In genomic region chr5:2165203-2165602, GRCh38 we compare ENCODE assay signal across 35 cellular contexts.
"Had no signal": no experiment of that assay in that cellular context is flagged by ENCODE, and none has a peak within 500 bp of the region (broad histone marks: within the 10 kb centered on the region; RNA-seq: fewer than 3 reads in every experiment).

No MANE protein-coding gene starts in this region.

- H3K4me1 Mint-ChIP-seq: activated B cell treated with CpG ODN at 0.5 μM for 24 hours; activated CD4-positive, alpha-beta memory T cell treated with anti-CD3 and anti-CD28 coated beads, Interleukin-2, amount 10 ng/mL, durations not matched to agents 7 days and 5 days; activated naive CD8-positive, alpha-beta T cell treated with anti-CD3 and anti-CD28 coated beads for 36 hours; activated T-helper 17 cell treated with anti-CD3 and anti-CD28 coated beads, Interleukin-2, amount 50 U/mL, for 72 hours had no signal

- H3K36me3 ChIP-seq: brain microvascular endothelial cell, cardiac muscle cell, MG63 had no signal

- H3K27ac ChIP-seq: brain microvascular endothelial cell, cardiac muscle cell, RWPE1, VCaP had no signal

- H3K27me3 ChIP-seq: brain microvascular endothelial cell, cardiac muscle cell had no signal

- H3K4me3 ChIP-seq: cardiac muscle cell, MG63 had no signal

- FAIRE-seq: RCC 7860 had no signal

- H3K9me3 ChIP-seq: MG63 had no signal

- H3K4me3 Mint-ChIP-seq: activated B cell treated with CpG ODN at 0.5 μM for 24 hours; activated CD4-positive, alpha-beta memory T cell treated with anti-CD3 and anti-CD28 coated beads, Interleukin-2, amount 10 ng/mL, durations not matched to agents 7 days and 5 days; activated naive CD8-positive, alpha-beta T cell treated with anti-CD3 and anti-CD28 coated beads for 36 hours; activated T-cell treated with anti-CD3 and anti-CD28 coated beads, Interleukin-2, amount 50 U/mL, for 72 hours; activated T-helper 17 cell treated with anti-CD3 and anti-CD28 coated beads, Interleukin-2, amount 50 U/mL, for 72 hours had no signal

- H3K36me3 Mint-ChIP-seq: activated naive CD8-positive, alpha-beta T cell treated with anti-CD3 and anti-CD28 coated beads for 36 hours had no signal

- ATAC-seq: activated T-cell treated with anti-CD3 and anti-CD28 coated beads, Interleukin-2, amount 50 U/mL, for 72 hours; activated T-helper 17 cell treated with anti-CD3 and anti-CD28 coated beads, Interleukin-2, amount 50 U/mL, for 72 hours; PC-3; Right ventricle myocardium inferior had no signal

- H3K9me3 Mint-ChIP-seq: activated B cell treated with CpG ODN at 0.5 μM for 24 hours; activated CD4-positive, alpha-beta memory T cell treated with anti-CD3 and anti-CD28 coated beads, Interleukin-2, amount 10 ng/mL, durations not matched to agents 7 days and 5 days; activated naive CD8-positive, alpha-beta T cell treated with anti-CD3 and anti-CD28 coated beads for 36 hours had no signal

- H3K27me3 Mint-ChIP-seq: activated B cell treated with CpG ODN at 0.5 μM for 24 hours; activated CD4-positive, alpha-beta memory T cell treated with anti-CD3 and anti-CD28 coated beads, Interleukin-2, amount 10 ng/mL, durations not matched to agents 7 days and 5 days had no signal

- H3K27ac Mint-ChIP-seq: activated B cell treated with CpG ODN at 0.5 μM for 24 hours; activated CD4-positive, alpha-beta memory T cell treated with anti-CD3 and anti-CD28 coated beads, Interleukin-2, amount 10 ng/mL, durations not matched to agents 7 days and 5 days; activated naive CD8-positive, alpha-beta T cell treated with anti-CD3 and anti-CD28 coated beads for 36 hours; activated T-cell treated with anti-CD3 and anti-CD28 coated beads, Interleukin-2, amount 50 U/mL, for 72 hours; activated T-helper 17 cell treated with anti-CD3 and anti-CD28 coated beads, Interleukin-2, amount 50 U/mL, for 72 hours had no signal

- DNase-seq: activated B cell treated with CpG ODN at 0.5 μM for 24 hours; activated CD4-positive, alpha-beta memory T cell treated with anti-CD3 and anti-CD28 coated beads, Interleukin-2, amount 10 ng/mL, durations not matched to agents 7 days and 5 days; activated CD4-positive, alpha-beta T cell treated with anti-CD3 and anti-CD28 coated beads for 4 hours; activated CD4-positive, CD25-positive, alpha-beta regulatory T cell treated with anti-CD3 and anti-CD28 coated beads, Interleukin-2, amount 50 U/mL, for 72 hours; activated CD8-positive, alpha-beta memory T cell treated with anti-CD3 and anti-CD28 coated beads for 24 hours; activated effector memory CD4-positive, alpha-beta T cell treated with anti-CD3 and anti-CD28 coated beads, Interleukin-2, amount 50 U/mL, for 16 hours; activated naive CD4-positive, alpha-beta T cell; activated naive CD4-positive, alpha-beta T cell treated with anti-CD3 and anti-CD28 coated beads, Interleukin-2, amount 50 U/mL, for 16 hours; activated naive CD8-positive, alpha-beta T cell treated with anti-CD3 and anti-CD28 coated beads for 36 hours; activated T-cell treated with anti-CD3 and anti-CD28 coated beads, Interleukin-2, amount 50 U/mL, for 1 hour; activated T-cell treated with anti-CD3 and anti-CD28 coated beads, Interleukin-2, amount 50 U/mL, for 72 hours; amniotic stem cell; brain microvascular endothelial cell; Kasumi-1; KG1; MG63; NCI-H1048; NCI-H1105 treated with DMSO at 0.1 percent for 48 hours; NCI-H1436; NCI-H1694; NCI-H1930; NCI-H2081 treated with DMSO at 0.1 percent for 48 hours; NCI-H226; NCI-H524 treated with DMSO at 0.1 percent for 48 hours; PC-3; SW 1271; T-helper 1 cell; T-helper 2 cell; T-helper 9 cell had no signal
